In genomic region chr10:51238987-51239386, GRCh38 we compare ENCODE assay signal across 31 cellular contexts.
"Had no signal": no experiment of that assay in that cellular context is flagged by ENCODE, and none has a peak within 500 bp of the region (broad histone marks: within the 10 kb centered on the region; RNA-seq: fewer than 3 reads in every experiment).

No MANE protein-coding gene starts in this region.

- H3K27ac ChIP-seq: body of pancreas, breast epithelium, PC-9, RWPE1, SJCRH30, SK-N-MC had no signal

- DNase-seq: activated CD4-positive, alpha-beta T cell treated with anti-CD3 and anti-CD28 coated beads, Interleukin-2, amount 10 ng/mL, durations not matched to agents 24 days and 14 days; activated CD4-positive, alpha-beta T cell treated with anti-CD3 and anti-CD28 coated beads, Interleukin-2, amount 50 U/mL, for 4 hours; activated CD8-positive, alpha-beta T cell treated with anti-CD3 and anti-CD28 coated beads for 36 hours; activated effector memory CD4-positive, alpha-beta T cell treated with anti-CD3 and anti-CD28 coated beads, Interleukin-2, amount 50 U/mL, for 16 hours; activated naive CD4-positive, alpha-beta T cell treated with Interleukin-2 at 50 U/mL for 16 hours; activated naive CD8-positive, alpha-beta T cell treated with anti-CD3 and anti-CD28 coated beads, Interleukin-2, amount 10 ng/mL, durations not matched to agents 7 days and 5 days; activated T-cell treated with anti-CD3 and anti-CD28 coated beads, Interleukin-2, amount 50 U/mL, for 1 hour; activated T-cell treated with anti-CD3 and anti-CD28 coated beads, Interleukin-2, amount 50 U/mL, for 72 hours; amygdala; body of pancreas; Karpas-422; KBM-7; NCI-H1105; NCI-H1417 treated with DMSO at 0.1 percent for 48 hours; NCI-H187 treated with DMSO at 0.1 percent for 48 hours; NCI-H2081; NCI-H2171 treated with DMSO at 0.1 percent for 48 hours; NCI-H2227 treated with DMSO at 0.1 percent for 48 hours; NCI-H446; NCI-H510A treated with DMSO at 0.1 percent for 48 hours; NCI-H526 treated with DMSO at 0.1 percent for 48 hours; NCI-H774; PC-9; SHP77; SJCRH30 had no signal

- H3K9me3 ChIP-seq: body of pancreas, breast epithelium, SJCRH30 had no signal

- H3K4me1 ChIP-seq: body of pancreas, breast epithelium, SJCRH30 had no signal

- H3K36me3 ChIP-seq: breast epithelium, SJCRH30 had no signal

- FAIRE-seq: astrocyte, TTC549 had no signal

- H3K4me3 ChIP-seq: body of pancreas, breast epithelium, PC-9, SJCRH30, SK-N-MC had no signal

- ATAC-seq: activated CD8-positive, alpha-beta T cell treated with anti-CD3 and anti-CD28 coated beads for 36 hours; activated T-cell treated with anti-CD3 and anti-CD28 coated beads, Interleukin-2, amount 50 U/mL, for 72 hours; activated T-helper 17 cell treated with anti-CD3 and anti-CD28 coated beads, Interleukin-2, amount 50 U/mL, for 72 hours; body of pancreas had no signal

- H3K27me3 ChIP-seq: body of pancreas, breast epithelium, SJCRH30 had no signal
